Comparison of ENCODE assay signal across 1 cellular context in the genomic region with DNA sequence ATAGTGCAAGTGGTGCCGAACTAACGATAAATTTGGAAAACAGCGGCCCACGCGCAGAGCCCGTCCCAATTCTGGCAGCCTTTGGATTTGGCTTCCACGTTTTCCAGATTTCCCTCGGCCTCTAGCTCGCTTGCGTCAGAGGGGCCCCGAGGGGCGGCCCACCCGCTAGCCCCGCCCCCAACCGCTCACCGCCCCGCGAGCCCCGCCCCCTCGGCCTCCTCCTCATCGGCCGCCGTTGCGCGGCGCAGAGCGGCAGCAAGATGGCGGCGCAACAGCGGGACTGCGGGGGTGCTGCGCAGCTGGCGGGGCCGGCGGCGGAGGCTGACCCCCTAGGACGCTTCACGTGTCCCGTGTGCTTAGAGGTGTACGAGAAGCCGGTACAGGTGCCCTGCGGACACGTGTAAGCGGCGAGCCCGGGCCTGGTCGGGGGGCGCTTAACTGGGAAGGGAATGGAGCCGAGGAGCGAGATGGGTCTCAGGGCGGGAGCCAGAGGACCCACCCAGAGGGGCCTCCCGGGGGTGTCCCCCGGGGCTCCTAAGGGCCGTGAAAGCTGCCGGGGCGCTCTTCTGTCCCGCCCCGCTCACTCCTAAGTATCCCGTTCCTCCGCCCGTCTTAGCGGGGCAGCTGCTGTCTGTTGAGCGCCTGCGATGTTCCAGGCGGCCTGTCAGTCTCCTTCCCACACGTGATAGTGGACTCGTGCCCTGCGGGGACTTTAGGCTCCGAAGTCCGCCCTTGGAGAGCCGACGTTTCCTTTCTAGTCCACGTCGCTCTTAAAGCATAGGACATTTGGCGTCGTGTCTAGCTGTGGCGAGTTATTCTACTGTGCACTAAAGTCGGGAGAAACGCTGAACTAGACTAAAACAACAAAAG.
TF ChIP-seq lines count a peak whose summit lies in the region.

A gene with protein sequence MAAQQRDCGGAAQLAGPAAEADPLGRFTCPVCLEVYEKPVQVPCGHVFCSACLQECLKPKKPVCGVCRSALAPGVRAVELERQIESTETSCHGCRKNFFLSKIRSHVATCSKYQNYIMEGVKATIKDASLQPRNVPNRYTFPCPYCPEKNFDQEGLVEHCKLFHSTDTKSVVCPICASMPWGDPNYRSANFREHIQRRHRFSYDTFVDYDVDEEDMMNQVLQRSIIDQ (plus strand): TSS at position 245 of the 870 bp plus-strand sequence. CDS start 16 bp downstream, at position 261.

TF ChIP-seq in K562, 482 proteins besides CTCF, POLR2A, EP300 and RAD21 (continued from another document and continues in another):
- TF ChIP-seq, protein P1, sequence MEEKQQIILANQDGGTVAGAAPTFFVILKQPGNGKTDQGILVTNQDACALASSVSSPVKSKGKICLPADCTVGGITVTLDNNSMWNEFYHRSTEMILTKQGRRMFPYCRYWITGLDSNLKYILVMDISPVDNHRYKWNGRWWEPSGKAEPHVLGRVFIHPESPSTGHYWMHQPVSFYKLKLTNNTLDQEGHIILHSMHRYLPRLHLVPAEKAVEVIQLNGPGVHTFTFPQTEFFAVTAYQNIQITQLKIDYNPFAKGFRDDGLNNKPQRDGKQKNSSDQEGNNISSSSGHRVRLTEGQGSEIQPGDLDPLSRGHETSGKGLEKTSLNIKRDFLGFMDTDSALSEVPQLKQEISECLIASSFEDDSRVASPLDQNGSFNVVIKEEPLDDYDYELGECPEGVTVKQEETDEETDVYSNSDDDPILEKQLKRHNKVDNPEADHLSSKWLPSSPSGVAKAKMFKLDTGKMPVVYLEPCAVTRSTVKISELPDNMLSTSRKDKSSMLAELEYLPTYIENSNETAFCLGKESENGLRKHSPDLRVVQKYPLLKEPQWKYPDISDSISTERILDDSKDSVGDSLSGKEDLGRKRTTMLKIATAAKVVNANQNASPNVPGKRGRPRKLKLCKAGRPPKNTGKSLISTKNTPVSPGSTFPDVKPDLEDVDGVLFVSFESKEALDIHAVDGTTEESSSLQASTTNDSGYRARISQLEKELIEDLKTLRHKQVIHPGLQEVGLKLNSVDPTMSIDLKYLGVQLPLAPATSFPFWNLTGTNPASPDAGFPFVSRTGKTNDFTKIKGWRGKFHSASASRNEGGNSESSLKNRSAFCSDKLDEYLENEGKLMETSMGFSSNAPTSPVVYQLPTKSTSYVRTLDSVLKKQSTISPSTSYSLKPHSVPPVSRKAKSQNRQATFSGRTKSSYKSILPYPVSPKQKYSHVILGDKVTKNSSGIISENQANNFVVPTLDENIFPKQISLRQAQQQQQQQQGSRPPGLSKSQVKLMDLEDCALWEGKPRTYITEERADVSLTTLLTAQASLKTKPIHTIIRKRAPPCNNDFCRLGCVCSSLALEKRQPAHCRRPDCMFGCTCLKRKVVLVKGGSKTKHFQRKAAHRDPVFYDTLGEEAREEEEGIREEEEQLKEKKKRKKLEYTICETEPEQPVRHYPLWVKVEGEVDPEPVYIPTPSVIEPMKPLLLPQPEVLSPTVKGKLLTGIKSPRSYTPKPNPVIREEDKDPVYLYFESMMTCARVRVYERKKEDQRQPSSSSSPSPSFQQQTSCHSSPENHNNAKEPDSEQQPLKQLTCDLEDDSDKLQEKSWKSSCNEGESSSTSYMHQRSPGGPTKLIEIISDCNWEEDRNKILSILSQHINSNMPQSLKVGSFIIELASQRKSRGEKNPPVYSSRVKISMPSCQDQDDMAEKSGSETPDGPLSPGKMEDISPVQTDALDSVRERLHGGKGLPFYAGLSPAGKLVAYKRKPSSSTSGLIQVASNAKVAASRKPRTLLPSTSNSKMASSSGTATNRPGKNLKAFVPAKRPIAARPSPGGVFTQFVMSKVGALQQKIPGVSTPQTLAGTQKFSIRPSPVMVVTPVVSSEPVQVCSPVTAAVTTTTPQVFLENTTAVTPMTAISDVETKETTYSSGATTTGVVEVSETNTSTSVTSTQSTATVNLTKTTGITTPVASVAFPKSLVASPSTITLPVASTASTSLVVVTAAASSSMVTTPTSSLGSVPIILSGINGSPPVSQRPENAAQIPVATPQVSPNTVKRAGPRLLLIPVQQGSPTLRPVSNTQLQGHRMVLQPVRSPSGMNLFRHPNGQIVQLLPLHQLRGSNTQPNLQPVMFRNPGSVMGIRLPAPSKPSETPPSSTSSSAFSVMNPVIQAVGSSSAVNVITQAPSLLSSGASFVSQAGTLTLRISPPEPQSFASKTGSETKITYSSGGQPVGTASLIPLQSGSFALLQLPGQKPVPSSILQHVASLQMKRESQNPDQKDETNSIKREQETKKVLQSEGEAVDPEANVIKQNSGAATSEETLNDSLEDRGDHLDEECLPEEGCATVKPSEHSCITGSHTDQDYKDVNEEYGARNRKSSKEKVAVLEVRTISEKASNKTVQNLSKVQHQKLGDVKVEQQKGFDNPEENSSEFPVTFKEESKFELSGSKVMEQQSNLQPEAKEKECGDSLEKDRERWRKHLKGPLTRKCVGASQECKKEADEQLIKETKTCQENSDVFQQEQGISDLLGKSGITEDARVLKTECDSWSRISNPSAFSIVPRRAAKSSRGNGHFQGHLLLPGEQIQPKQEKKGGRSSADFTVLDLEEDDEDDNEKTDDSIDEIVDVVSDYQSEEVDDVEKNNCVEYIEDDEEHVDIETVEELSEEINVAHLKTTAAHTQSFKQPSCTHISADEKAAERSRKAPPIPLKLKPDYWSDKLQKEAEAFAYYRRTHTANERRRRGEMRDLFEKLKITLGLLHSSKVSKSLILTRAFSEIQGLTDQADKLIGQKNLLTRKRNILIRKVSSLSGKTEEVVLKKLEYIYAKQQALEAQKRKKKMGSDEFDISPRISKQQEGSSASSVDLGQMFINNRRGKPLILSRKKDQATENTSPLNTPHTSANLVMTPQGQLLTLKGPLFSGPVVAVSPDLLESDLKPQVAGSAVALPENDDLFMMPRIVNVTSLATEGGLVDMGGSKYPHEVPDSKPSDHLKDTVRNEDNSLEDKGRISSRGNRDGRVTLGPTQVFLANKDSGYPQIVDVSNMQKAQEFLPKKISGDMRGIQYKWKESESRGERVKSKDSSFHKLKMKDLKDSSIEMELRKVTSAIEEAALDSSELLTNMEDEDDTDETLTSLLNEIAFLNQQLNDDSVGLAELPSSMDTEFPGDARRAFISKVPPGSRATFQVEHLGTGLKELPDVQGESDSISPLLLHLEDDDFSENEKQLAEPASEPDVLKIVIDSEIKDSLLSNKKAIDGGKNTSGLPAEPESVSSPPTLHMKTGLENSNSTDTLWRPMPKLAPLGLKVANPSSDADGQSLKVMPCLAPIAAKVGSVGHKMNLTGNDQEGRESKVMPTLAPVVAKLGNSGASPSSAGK (IDR thresholded peaks at IDR 0.05), result peak; percentile 72
- TF ChIP-seq SMARCA5 (IDR thresholded peaks at IDR 0.05), result no peak
- TF ChIP-seq, protein P2, sequence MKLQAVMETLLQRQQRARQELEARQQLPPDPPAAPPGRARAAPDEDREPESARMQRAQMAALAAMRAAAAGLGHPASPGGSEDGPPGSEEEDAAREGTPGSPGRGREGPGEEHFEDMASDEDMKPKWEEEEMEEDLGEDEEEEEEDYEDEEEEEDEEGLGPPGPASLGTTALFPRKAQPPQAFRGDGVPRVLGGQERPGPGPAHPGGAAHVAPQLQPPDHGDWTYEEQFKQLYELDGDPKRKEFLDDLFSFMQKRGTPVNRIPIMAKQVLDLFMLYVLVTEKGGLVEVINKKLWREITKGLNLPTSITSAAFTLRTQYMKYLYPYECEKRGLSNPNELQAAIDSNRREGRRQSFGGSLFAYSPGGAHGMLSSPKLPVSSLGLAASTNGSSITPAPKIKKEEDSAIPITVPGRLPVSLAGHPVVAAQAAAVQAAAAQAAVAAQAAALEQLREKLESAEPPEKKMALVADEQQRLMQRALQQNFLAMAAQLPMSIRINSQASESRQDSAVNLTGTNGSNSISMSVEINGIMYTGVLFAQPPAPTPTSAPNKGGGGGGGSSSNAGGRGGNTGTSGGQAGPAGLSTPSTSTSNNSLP (IDR thresholded peaks at IDR 0.05; ENCODE audit: borderline replicate concordance, low read depth, low read length), result 0 out of 2 replicates have a peak, but pooled peaks have one; percentile 41
- no peak for TF ChIP-seq GATAD2B (IDR thresholded peaks at IDR 0.05; ENCODE audit: borderline replicate concordance)
- peak; percentile 75 for TF ChIP-seq MTA3 (IDR thresholded peaks at IDR 0.05; ENCODE audit: borderline replicate concordance)
- TF ChIP-seq, protein P3, sequence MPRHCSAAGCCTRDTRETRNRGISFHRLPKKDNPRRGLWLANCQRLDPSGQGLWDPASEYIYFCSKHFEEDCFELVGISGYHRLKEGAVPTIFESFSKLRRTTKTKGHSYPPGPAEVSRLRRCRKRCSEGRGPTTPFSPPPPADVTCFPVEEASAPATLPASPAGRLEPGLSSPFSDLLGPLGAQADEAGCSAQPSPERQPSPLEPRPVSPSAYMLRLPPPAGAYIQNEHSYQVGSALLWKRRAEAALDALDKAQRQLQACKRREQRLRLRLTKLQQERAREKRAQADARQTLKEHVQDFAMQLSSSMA (CRISPR knock-in tag; IDR thresholded peaks at IDR 0.05), result no peak
- no peak; the same call in 1 of the 2 replicates for TF ChIP-seq ARID1B (IDR thresholded peaks at IDR 0.05)
- TF ChIP-seq TAF7 (tag; IDR thresholded peaks at IDR 0.05), result peak; percentile 69; the same call in 1 of the 2 replicates
- no peak for TF ChIP-seq ZNF785 (CRISPR knock-in tag; IDR thresholded peaks at IDR 0.05)
- TF ChIP-seq, protein P4, sequence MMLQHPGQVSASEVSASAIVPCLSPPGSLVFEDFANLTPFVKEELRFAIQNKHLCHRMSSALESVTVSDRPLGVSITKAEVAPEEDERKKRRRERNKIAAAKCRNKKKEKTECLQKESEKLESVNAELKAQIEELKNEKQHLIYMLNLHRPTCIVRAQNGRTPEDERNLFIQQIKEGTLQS (IDR thresholded peaks at IDR 0.05), result peak; percentile 67
- TF ChIP-seq, protein P4 (CRISPR knock-in tag; conservative IDR thresholded peaks at IDR 0.05), result no peak
- no peak for TF ChIP-seq CC2D1A (IDR thresholded peaks at IDR 0.05)
- no peak for TF ChIP-seq ASH1L (IDR thresholded peaks at IDR 0.05; ENCODE audit: borderline replicate concordance, low read depth, partially characterized antibody)
- no peak for TF ChIP-seq XRCC4 (IDR thresholded peaks at IDR 0.05; ENCODE audit: extremely low read depth, insufficient read depth, insufficient read length)
- TF ChIP-seq ZNF77 (CRISPR knock-in tag; IDR thresholded peaks at IDR 0.05), result no peak
- TF ChIP-seq, protein P5, sequence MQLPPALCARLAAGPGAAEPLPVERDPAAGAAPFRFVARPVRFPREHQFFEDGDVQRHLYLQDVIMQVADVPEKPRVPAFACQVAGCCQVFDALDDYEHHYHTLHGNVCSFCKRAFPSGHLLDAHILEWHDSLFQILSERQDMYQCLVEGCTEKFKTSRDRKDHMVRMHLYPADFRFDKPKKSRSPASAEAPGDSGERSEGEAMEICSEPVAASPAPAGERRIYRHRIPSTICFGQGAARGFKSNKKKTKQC (CRISPR knock-in tag; IDR thresholded peaks at IDR 0.05), result peak; percentile 20; the same call in 1 of the 2 replicates
- TF ChIP-seq PHF8 (IDR thresholded peaks at IDR 0.05; ENCODE audit: borderline replicate concordance, low read length), result peak; percentile 86
- TF ChIP-seq L3MBTL2 (IDR thresholded peaks at IDR 0.05), result peak; percentile 70
- no peak for TF ChIP-seq NELFE (IDR thresholded peaks at IDR 0.05; ENCODE audit: insufficient read depth, insufficient read length)
- TF ChIP-seq TRIM28 (IDR thresholded peaks at IDR 0.05), result no peak
- TF ChIP-seq RBM15 (IDR thresholded peaks at IDR 0.05; ENCODE audit: insufficient read depth, low read length), result peak; percentile 60; the same call in 1 of the 2 replicates
- TF ChIP-seq, protein P6, sequence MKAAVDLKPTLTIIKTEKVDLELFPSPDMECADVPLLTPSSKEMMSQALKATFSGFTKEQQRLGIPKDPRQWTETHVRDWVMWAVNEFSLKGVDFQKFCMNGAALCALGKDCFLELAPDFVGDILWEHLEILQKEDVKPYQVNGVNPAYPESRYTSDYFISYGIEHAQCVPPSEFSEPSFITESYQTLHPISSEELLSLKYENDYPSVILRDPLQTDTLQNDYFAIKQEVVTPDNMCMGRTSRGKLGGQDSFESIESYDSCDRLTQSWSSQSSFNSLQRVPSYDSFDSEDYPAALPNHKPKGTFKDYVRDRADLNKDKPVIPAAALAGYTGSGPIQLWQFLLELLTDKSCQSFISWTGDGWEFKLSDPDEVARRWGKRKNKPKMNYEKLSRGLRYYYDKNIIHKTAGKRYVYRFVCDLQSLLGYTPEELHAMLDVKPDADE (conservative IDR thresholded peaks at IDR 0.05; ENCODE audit: control insufficient read depth, low read depth, low read length), result peak; percentile 51; the same call in 1 of the 2 replicates
- TF ChIP-seq MECOM (CRISPR knock-in tag; IDR thresholded peaks at IDR 0.05), result 0 out of 2 replicates have a peak, but pooled peaks have one; percentile 14
- peak; percentile 82 for TF ChIP-seq SAP30 (IDR thresholded peaks at IDR 0.05; ENCODE audit: borderline replicate concordance, insufficient read depth, low read depth, low read length, poor library complexity, severe bottlenecking)
- no peak for TF ChIP-seq FOXK2 (conservative IDR thresholded peaks at IDR 0.05 in 1 of 2, IDR thresholded peaks at IDR 0.05 in 1 of 2; ENCODE audit: low read depth in 2 of 2)
- no peak for TF ChIP-seq CHCHD3 (CRISPR knock-in tag; IDR thresholded peaks at IDR 0.05)
- peak; percentile 47 for TF ChIP-seq U2AF1 (optimal IDR thresholded peaks at IDR 0.05; ENCODE audit: low read depth, low read length)
- no peak for TF ChIP-seq ZNF780A (CRISPR knock-in tag; IDR thresholded peaks at IDR 0.05)
- no peak for TF ChIP-seq FOXA3 (CRISPR knock-in tag; conservative IDR thresholded peaks at IDR 0.05 in 1 of 2, IDR thresholded peaks at IDR 0.05 in 1 of 2)
- TF ChIP-seq CEBPG (CRISPR knock-in tag; IDR thresholded peaks at IDR 0.05), result no peak; the same call in 1 of the 2 replicates
- TF ChIP-seq CEBPG (tag; conservative IDR thresholded peaks at IDR 0.05 in 1 of 2, IDR thresholded peaks at IDR 0.05 in 1 of 2), result peak; percentile 76 to 91
- no peak for TF ChIP-seq STAG1 (CRISPR knock-in tag; IDR thresholded peaks at IDR 0.05; ENCODE audit: borderline replicate concordance)
- TF ChIP-seq, protein P7, sequence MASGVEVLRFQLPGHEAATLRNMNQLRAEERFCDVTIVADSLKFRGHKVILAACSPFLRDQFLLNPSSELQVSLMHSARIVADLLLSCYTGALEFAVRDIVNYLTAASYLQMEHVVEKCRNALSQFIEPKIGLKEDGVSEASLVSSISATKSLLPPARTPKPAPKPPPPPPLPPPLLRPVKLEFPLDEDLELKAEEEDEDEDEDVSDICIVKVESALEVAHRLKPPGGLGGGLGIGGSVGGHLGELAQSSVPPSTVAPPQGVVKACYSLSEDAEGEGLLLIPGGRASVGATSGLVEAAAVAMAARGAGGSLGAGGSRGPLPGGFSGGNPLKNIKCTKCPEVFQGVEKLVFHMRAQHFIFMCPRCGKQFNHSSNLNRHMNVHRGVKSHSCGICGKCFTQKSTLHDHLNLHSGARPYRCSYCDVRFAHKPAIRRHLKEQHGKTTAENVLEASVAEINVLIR (CRISPR knock-in tag; IDR thresholded peaks at IDR 0.05), result 0 out of 2 replicates have a peak, but pooled peaks have one; percentile 33
